In genomic region chr6:152338335-152339125, GRCh38 we compare ENCODE assay signal across 8 cellular contexts.
DNase-seq lines count a peak whose midpoint lies in the region; ATAC-seq and TF ChIP-seq lines count a peak whose summit lies in the region.

No MANE protein-coding gene starts in this region.

- DNase-seq in NCI-H510A treated with DMSO at 0.1 percent for 48 hours (lab: John Stamatoyannopoulos, UW) (peak; percentile 6), NCI-H510A (lab: John Stamatoyannopoulos, UW) (no peak), NCI-H345 (lab: John Stamatoyannopoulos, UW) (peak; percentile 5), esophagus muscularis mucosa (ENCODE audit: extremely low spot score) (no peak), suprapubic skin (ENCODE audit: low spot score in 2 of 2) (no peak)
- peak; percentile 67 for DNase-seq in activated CD8-positive, alpha-beta memory T cell treated with anti-CD3 and anti-CD28 coated beads, Interleukin-2, amount 50 U/mL, for 4 hours

- no peaks in the 10 kb centered on the region for H3K27me3 ChIP-seq in esophagus muscularis mucosa
- H3K27me3 ChIP-seq in neutrophil, result no peaks in the 10 kb centered on the region
- no peaks in the 10 kb centered on the region for H3K27me3 ChIP-seq in suprapubic skin

- no peak overlapping the region for H3K27ac ChIP-seq in esophagus muscularis mucosa (replicated peaks in 1 of 4)
- no peak overlapping the region for H3K27ac ChIP-seq in neutrophil
- no peak overlapping the region for H3K27ac ChIP-seq in suprapubic skin

- H3K4me3 ChIP-seq in esophagus muscularis mucosa, result no peak overlapping the region
- H3K4me3 ChIP-seq in neutrophil (ENCODE audit: low read depth in 1 of 2, low read length in 1 of 2), result no peak overlapping the region
- H3K4me3 ChIP-seq in suprapubic skin, result no peak overlapping the region

- TF ChIP-seq CTCF in esophagus muscularis mucosa (IDR thresholded peaks at IDR 0.05) (peak; percentile 79 to 94 (median 79)), neutrophil (IDR thresholded peaks at IDR 0.05) (peak; percentile 51), suprapubic skin (IDR thresholded peaks at IDR 0.05) (peak; percentile 69 to 92)

- intact Hi-C loops in esophagus muscularis mucosa (cut with DNase I), result no loop called here

- TF ChIP-seq POLR2A in esophagus muscularis mucosa (IDR thresholded peaks at IDR 0.05; ENCODE audit: low read depth) (no peak), suprapubic skin (IDR thresholded peaks at IDR 0.05) (no peak)

- TF ChIP-seq EP300 in esophagus muscularis mucosa (IDR thresholded peaks at IDR 0.05), result no peak
- no peak for TF ChIP-seq EP300 in suprapubic skin (IDR thresholded peaks at IDR 0.05)

- H3K36me3 ChIP-seq in esophagus muscularis mucosa (peaks cover 15 to 99% (median 85%) of the 10 kb centered on the region in 4 donors), neutrophil (peaks cover 99% of the 10 kb centered on the region), suprapubic skin (peaks cover 36% of the 10 kb centered on the region)

- ATAC-seq in HG02642 (IDR thresholded peaks at IDR 0.05; ENCODE audit: poor library complexity, unreplicated experiment), result peak; percentile 92

- H3K4me1 ChIP-seq in esophagus muscularis mucosa (no peaks in the 10 kb centered on the region), neutrophil (ENCODE audit: control insufficient read depth in 1 of 2, insufficient read depth in 1 of 2, low read depth in 1 of 2, low read length in 1 of 2) (no peaks in the 10 kb centered on the region), suprapubic skin (peaks cover 3% of the 10 kb centered on the region)

- WGBS in esophagus muscularis mucosa, result 56% methylated on average over 10 of the region's 10 CpGs
- 55% methylated on average over 10 of the region's 10 CpGs for WGBS in suprapubic skin

- no peaks in the 10 kb centered on the region for H3K9me3 ChIP-seq in esophagus muscularis mucosa
- no peaks in the 10 kb centered on the region for H3K9me3 ChIP-seq in neutrophil
- no peaks in the 10 kb centered on the region for H3K9me3 ChIP-seq in suprapubic skin

Comparison
In these comparisons a context has a peak if more than half of its experiments do, and no peak if none do; other contexts are left out.
1. DNase-seq: peak in NCI-H510A treated with DMSO at 0.1 percent for 48 hours (single experiment), NCI-H345 (single experiment) and activated CD8-positive, alpha-beta memory T cell treated with anti-CD3 and anti-CD28 coated beads, Interleukin-2, amount 50 U/mL, for 4 hours (single experiment); none in NCI-H510A (single experiment), esophagus muscularis mucosa (single experiment) and suprapubic skin (0 of 2).
2. Peak in every context shown above with its lines, with median percentiles within 50 percentile points of each other: CTCF ChIP-seq.